ENCODE assay signal across 4 cellular contexts in genomic region chr7:76567753-76568152, GRCh38. TPM values are rescaled to one million over a fixed set of nuclear protein-coding genes. Genes with fewer than 3 reads are reported as not detected.
"Had no signal": no experiment of that assay in that cellular context is flagged by ENCODE, and none has a peak within 500 bp of the region (broad histone marks: within the 10 kb centered on the region; RNA-seq: fewer than 3 reads in every experiment).

No MANE protein-coding gene starts in this region.

RNA-seq across cellular contexts. Expression of gene SPDYE16, which starts 24.7 kb away (rescaled TPM):
- total RNA-seq: left ventricle myocardium superior, lung microvascular endothelial cell, mucosa of gallbladder had no signal
- polyA plus RNA-seq: naive thymus-derived CD8-positive, alpha-beta T cell had no signal

RNA-seq across cellular contexts. Expression of gene UPK3B, which starts 57.4 kb away (rescaled TPM):
- polyA plus RNA-seq: naive thymus-derived CD8-positive, alpha-beta T cell had no signal
